ENCODE assay signal across 12 cellular contexts in the genomic region with DNA sequence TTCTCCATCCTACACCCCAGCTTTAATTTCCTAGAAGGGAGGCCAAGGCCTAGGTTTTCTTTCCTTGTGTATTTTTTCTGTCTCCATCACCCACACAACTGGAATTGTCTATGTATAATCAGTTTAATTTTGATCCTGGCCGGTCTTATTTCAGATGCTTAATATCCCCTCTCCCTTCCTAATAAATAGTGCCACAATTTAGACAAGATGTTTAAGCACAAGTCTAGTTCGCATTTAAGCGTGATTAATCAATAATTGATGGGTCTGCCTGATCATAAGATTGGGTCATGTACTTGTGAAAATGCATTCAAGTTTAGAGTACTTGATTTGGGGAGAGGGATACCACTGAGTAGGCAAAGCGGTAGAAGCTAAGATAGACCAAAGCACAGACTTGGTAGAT. TPM values are rescaled to one million over a fixed set of nuclear protein-coding genes. Genes with fewer than 3 reads are reported as not detected.
A peak's percentile ranks its signal among the peaks of the same experiment; 100 is the strongest.
DNase-seq lines count a peak whose midpoint lies in the region; ATAC-seq, FAIRE-seq and TF ChIP-seq lines count a peak whose summit lies in the region.
"Had no signal": no experiment of that assay in that cellular context is flagged by ENCODE, and none has a peak within 500 bp of the region (broad histone marks: within the 10 kb centered on the region; RNA-seq: fewer than 3 reads in every experiment).

No MANE protein-coding gene starts in this region.

- H3K27ac ChIP-seq in right cardiac atrium (ENCODE audit: low read length), result peak overlapping the region; percentile 7
- H3K27ac ChIP-seq in GM12878 (ENCODE audit: control insufficient read depth, insufficient read depth), result no peak overlapping the region; the same call in 1 of the 2 replicates
- H3K27ac ChIP-seq in HepG2 (ENCODE audit: extremely low read length, insufficient read depth, low read length), result no peak overlapping the region

- no peaks in the 10 kb centered on the region for H3K36me3 ChIP-seq in GM12878 (ENCODE audit: control insufficient read depth in 2 of 2, insufficient read depth in 2 of 2, low read length in 1 of 2)
- H3K36me3 ChIP-seq in HepG2 (replicated peaks in 1 of 2; ENCODE audit: control insufficient read depth in 1 of 2, insufficient read depth in 2 of 2, low read length in 2 of 2), result no peaks in the 10 kb centered on the region

- H3K4me1 ChIP-seq in right cardiac atrium (ENCODE audit: control insufficient read depth, insufficient read depth, low read length) (peaks cover 4% of the 10 kb centered on the region), GM12878 (ENCODE audit: control insufficient read depth, insufficient read depth, low read length) (peaks cover 17% of the 10 kb centered on the region), HepG2 (ENCODE audit: insufficient read depth, low read length) (peaks cover 50% of the 10 kb centered on the region)

- H3K4me3 ChIP-seq in right cardiac atrium (ENCODE audit: low read length), result peak overlapping the region; percentile 100
- H3K4me3 ChIP-seq in GM12878, result peak overlapping the region; percentile 99
- H3K4me3 ChIP-seq in HepG2 (replicated peaks in 1 of 3; ENCODE audit: insufficient read depth in 1 of 3, low read depth in 2 of 3, low read length in 3 of 3), result no peak overlapping the region; a peak in 2 of 6 replicates

- in situ Hi-C loops in GM12878 (cut with MboI) (no loop called here), HepG2 (cut with HindIII; ENCODE audit: extremely low pct_ligation_motif_present, low pct_unique_long_range_greater_than_20kb) (no loop called here)

- SMC1A ChIA-PET in GM12878 (lab: Charles Lee; ENCODE audit: uncharacterized antibody, unreplicated experiment), result interaction anchor here (0.9 to 8.3 kb wide), 11 partner anchors 8 to 165 kb away, joined by 3 to 80 read pairs (median 5); no protein-coding TSS in a partner anchor

- RAD21 ChIA-PET in GM12878 (lab: Charles Lee; ENCODE audit: unreplicated experiment), result interaction anchor here (0.6 to 7.3 kb wide), 13 partner anchors 10 to 187 kb away, joined by 3 to 49 read pairs (median 3); no protein-coding TSS in a partner anchor

- H3K4me2 ChIP-seq in GM12878 (ENCODE audit: control insufficient read depth, insufficient read depth) (peak overlapping the region; percentile 64), HepG2 (ENCODE audit: low read depth, low read length) (peak overlapping the region; percentile 91)

- H3K79me2 ChIP-seq in GM12878 (ENCODE audit: control insufficient read depth, insufficient read depth, low read length) (peaks cover 75% of the 10 kb centered on the region), HepG2 (ENCODE audit: insufficient read depth, low read length) (peaks cover 52% of the 10 kb centered on the region)

- BruUV-seq in GM12878 (replicated peaks; lab: Mats Ljungman, UMichigan) (no TSS peak), HepG2 (replicated peaks; lab: Mats Ljungman, UMichigan) (no TSS peak)

- TF ChIP-seq RAD21 in GM12878 (IDR thresholded peaks at IDR 0.05; ENCODE audit: insufficient read depth, low read depth, low read length) (no peak), HepG2 (CRISPR knock-in tag; IDR thresholded peaks at IDR 0.05) (no peak)

- no peak for TF ChIP-seq CTCF in GM12878 (IDR thresholded peaks at IDR 0.05 in 2 of 3, conservative IDR thresholded peaks at IDR 0.05 in 1 of 3; ENCODE audit: control insufficient read depth in 2 of 3, extremely low read depth in 1 of 3, insufficient read depth in 1 of 3, low read depth in 3 of 3, low read length in 3 of 3)
- TF ChIP-seq CTCF in HepG2 (CRISPR knock-in tag; IDR thresholded peaks at IDR 0.05), result no peak

- H3K9me3 ChIP-seq in right cardiac atrium (ENCODE audit: control insufficient read depth, low read length) (no peaks in the 10 kb centered on the region), GM12878 (replicated peaks; ENCODE audit: control insufficient read depth, insufficient read depth, low read length) (no peaks in the 10 kb centered on the region), HepG2 (ENCODE audit: low read length) (no peaks in the 10 kb centered on the region)

- no peak for FAIRE-seq in GM12878 (lab: Jason Lieb, UNC)
- FAIRE-seq in HepG2 (lab: Jason Lieb, UNC), result no peak
- FAIRE-seq: urothelium cell line had no signal

- POLR2A ChIA-PET in GM12878 (lab: Charles Lee), result interaction anchor here (0.6 to 3.6 kb wide), 6 partner anchors 10 to 138 kb away, joined by 3 to 11 read pairs (median 4); no protein-coding TSS in a partner anchor
- POLR2A ChIA-PET in HepG2 (lab: Yijun Ruan, JAX), result no interaction called here

- TF ChIP-seq POLR2A in GM12878 (IDR thresholded peaks at IDR 0.05; ENCODE audit: low read depth, low read length), result no peak
- TF ChIP-seq POLR2A in HepG2 (IDR thresholded peaks at IDR 0.05; ENCODE audit: insufficient read depth in 1 of 2, low read depth in 2 of 2, low read length in 2 of 2), result no peak

- intact Hi-C loops in right cardiac atrium (cut with DNase I) (loop anchor here in 3 of 4 donors (5.0 to 10.0 kb wide), 6 partner anchors 74 to 164 kb away; no protein-coding TSS in a partner anchor), left cardiac atrium (cut with DNase I) (loop anchor here (5.0 to 10.0 kb wide), 3 partner anchors 86 to 164 kb away; no protein-coding TSS in a partner anchor), GM12878 (cut with micrococcal nuclease; ENCODE audit: unreplicated experiment) (loop anchor here (5.0 kb wide), 3 partner anchors 41 to 136 kb away; no protein-coding TSS in a partner anchor), HepG2 (cut with micrococcal nuclease; ENCODE audit: unreplicated experiment) (loop anchor here (5.0 to 10.0 kb wide), 3 partner anchors 116 to 721 kb away; partner anchors contain the start of gene FRAS1)

- 73% methylated on average over 4 of the region's 4 CpGs for WGBS in right cardiac atrium
- 63% methylated on average over 4 of the region's 4 CpGs for WGBS in GM12878 (ENCODE audit: insufficient coverage, insufficient replicate concordance, low lambda C conversion rate, missing lambda C conversion rate)
- WGBS in HepG2 (ENCODE audit: low lambda C conversion rate), result 94% methylated on average over 4 of the region's 4 CpGs

- peak overlapping the region; percentile 31; the same call in 1 of the 2 replicates for H3K9ac ChIP-seq in GM12878 (ENCODE audit: control insufficient read depth, insufficient read depth, low read length)
- H3K9ac ChIP-seq in HepG2 (ENCODE audit: insufficient read depth, low read depth, low read length), result peak overlapping the region; percentile 24

- H4K20me1 ChIP-seq in GM12878 (ENCODE audit: control insufficient read depth, insufficient read depth) (no peaks in the 10 kb centered on the region; the same call in 1 of the 2 replicates), HepG2 (ENCODE audit: insufficient read depth, low read length) (peaks cover 6% of the 10 kb centered on the region)

- no peak overlapping the region for H2AFZ ChIP-seq in GM12878 (ENCODE audit: control insufficient read depth, low read depth, low read length)
- H2AFZ ChIP-seq in HepG2 (ENCODE audit: low read length), result no peak overlapping the region

- TF ChIP-seq EP300 in GM12878 (IDR thresholded peaks at IDR 0.05; ENCODE audit: borderline replicate concordance in 1 of 2, control insufficient read depth in 1 of 2, low read depth in 2 of 2, low read length in 2 of 2) (no peak), HepG2 (IDR thresholded peaks at IDR 0.05; ENCODE audit: low read depth in 2 of 2, low read length in 2 of 2) (no peak), HepG2 (CRISPR knock-in tag; IDR thresholded peaks at IDR 0.05; ENCODE audit: borderline replicate concordance) (no peak)

- ATAC-seq in right cardiac atrium, result no peak
- ATAC-seq in left cardiac atrium, result no peak
- no peak for ATAC-seq in GM12878
- ATAC-seq in HepG2, result no peak
- no peak for ATAC-seq in GM19324 (IDR thresholded peaks at IDR 0.05; ENCODE audit: low FRiP score, unreplicated experiment)
- ATAC-seq in GM21528 (IDR thresholded peaks at IDR 0.05; ENCODE audit: low FRiP score, unreplicated experiment), result no peak

- DNase-seq in right cardiac atrium, result no peak
- no peak for DNase-seq in left cardiac atrium
- DNase-seq in GM12878 (ENCODE audit: low read depth, low spot score), result no peak
- no peak for DNase-seq in HepG2 (ENCODE audit: low spot score)
- no peak for DNase-seq in A172 (ENCODE audit: low spot score)
- DNase-seq in NCI-H2081 (lab: John Stamatoyannopoulos, UW), result no peak
- DNase-seq: activated CD4-positive, alpha-beta T cell treated with anti-CD3 and anti-CD28 coated beads, Interleukin-2, amount 50 U/mL, for 4 hours; naive B cell; NCI-H2171 had no signal

- CTCF ChIA-PET in GM12878 (lab: Yijun Ruan, JAX), result interaction anchor here (0.6 to 6.0 kb wide), 8 partner anchors 22 to 164 kb away, joined by 3 to 24 read pairs (median 3); no protein-coding TSS in a partner anchor
- CTCF ChIA-PET in HepG2 (lab: Yijun Ruan, JAX; ENCODE audit: low intra/inter-chr PET ratio, low total read pairs), result no interaction called here

- H3K27me3 ChIP-seq in right cardiac atrium (ENCODE audit: control insufficient read depth, insufficient read depth) (no peaks in the 10 kb centered on the region), GM12878 (replicated peaks in 1 of 2; ENCODE audit: control insufficient read depth in 2 of 2, insufficient read depth in 2 of 2, low read length in 1 of 2) (no peaks in the 10 kb centered on the region), HepG2 (ENCODE audit: control insufficient read depth in 1 of 2, insufficient read depth in 2 of 2, low read length in 2 of 2) (no peaks in the 10 kb centered on the region; a peak in 1 of 5 replicates)

RNA-seq across cellular contexts. Expression of gene BMP2K, which starts 2.4 kb away (rescaled TPM):
- total RNA-seq in right cardiac atrium (10 to 100 TPM; 43.1 to 62.7 (median 54.6) TPM), left cardiac atrium (10 to 100 TPM; 41.3 to 46.3 TPM), GM12878 (2014; rRNA removed) (36.3 and 41.1 TPM in 2 replicates), GM12878 (2014; rRNA removed; fragmentation: Illumina TruSeq; extraction: Trizol) (36.0 and 36.2 TPM in 2 replicates), GM12878 (2021) (24.9 and 25.6 TPM in 2 replicates), HepG2 (2016; rRNA removed; fragmentation: Illumina TruSeq; extraction: Trizol) (15.2 and 15.4 TPM in 2 replicates)
- polyA plus RNA-seq in right cardiac atrium (12.1 TPM), GM12878 (2011; rRNA removed) (84.6 and 87.0 TPM in 2 replicates), GM12878 (2014; fragmentation: Illumina TruSeq; extraction: Trizol) (27.3 and 35.5 TPM in 2 replicates), GM12878 (2014; fragmentation: Nextera tagmentation; extraction: Ambion mirVana) (1 to 10 TPM; 5.4 to 8.6 TPM), GM12878 (2014; rRNA removed) (18.2 and 24.6 TPM in 2 replicates), GM12878 (2016; fragmentation: Nextera tagmentation; extraction: Ambion mirVana) (10 to 100 TPM in 1 of 2 experiments, 1 to 10 TPM in 1; 3.3 to 11.3 TPM), HepG2 (2011; rRNA removed) (8.4 and 8.6 TPM in 2 replicates)
- total RNA-seq in GM12878 (2013; cell fraction: nucleolus; rRNA removed), result 264 and 275 TPM in 2 replicates
- 2.5 TPM for polyA plus RNA-seq in GM12878 (2011; ENCODE audit: low read depth)
- polyA plus RNA-seq in GM12878 (2011; cell fraction: cytosol; rRNA removed), result 37.7 and 39.0 TPM in 2 replicates
- polyA plus RNA-seq in GM12878 (2011; cell fraction: nucleus; rRNA removed), result 123 and 134 TPM in 2 replicates
- 7.6 and 8.8 TPM in 2 replicates for polyA plus RNA-seq in GM12878 (2012)
- polyA minus RNA-seq in GM12878 (2011; rRNA and poly(A)+ RNA removed), result 131 and 158 TPM in 2 replicates
- polyA minus RNA-seq in GM12878 (2011; cell fraction: cytosol; rRNA and poly(A)+ RNA removed), result 27.3 and 36.6 TPM in 2 replicates
- 180 and 273 TPM in 2 replicates for polyA minus RNA-seq in GM12878 (2011; cell fraction: nucleus; rRNA and poly(A)+ RNA removed)
- 10.8 and 11.6 TPM in 2 replicates for total RNA-seq in HepG2 (2016; cell fraction: cytosol; rRNA removed; fragmentation: Illumina TruSeq; extraction: Trizol; ENCODE audit: low read depth)
- 15.3 and 16.6 TPM in 2 replicates for total RNA-seq in HepG2 (2016; cell fraction: insoluble cytoplasmic fraction; rRNA removed; fragmentation: Illumina TruSeq; extraction: Trizol)
- total RNA-seq in HepG2 (2016; cell fraction: membrane; rRNA removed; fragmentation: Illumina TruSeq; extraction: Trizol), result 13.6 and 14.1 TPM in 2 replicates
- total RNA-seq in HepG2 (2016; cell fraction: nucleus; rRNA removed; fragmentation: Illumina TruSeq; extraction: Trizol), result 24.2 and 28.7 TPM in 2 replicates
- 2.6 and 4.6 TPM in 2 replicates for polyA plus RNA-seq in HepG2 (2011; cell fraction: cytosol; rRNA removed)
- 8.0 and 11.5 TPM in 2 replicates for polyA plus RNA-seq in HepG2 (2011; cell fraction: nucleus; rRNA removed)
- polyA plus RNA-seq in HepG2 (2012), result 5.8 and 6.0 TPM in 2 replicates
- 1.8 and 2.2 TPM in 2 replicates for polyA plus RNA-seq in HepG2 (2016; cell fraction: cytosol; fragmentation: Illumina TruSeq; extraction: Trizol; ENCODE audit: low read depth)
- 13.3 and 15.6 TPM in 2 replicates for polyA plus RNA-seq in HepG2 (2016; cell fraction: insoluble cytoplasmic fraction; fragmentation: Illumina TruSeq; extraction: Trizol; ENCODE audit: low read depth)
- polyA plus RNA-seq in HepG2 (2016; cell fraction: membrane; fragmentation: Illumina TruSeq; extraction: Trizol; ENCODE audit: low read depth), result 5.5 and 6.9 TPM in 2 replicates
- polyA plus RNA-seq in HepG2 (2016; cell fraction: nucleus; fragmentation: Illumina TruSeq; extraction: Trizol; ENCODE audit: insufficient read depth, low read depth), result 13.3 and 15.9 TPM in 2 replicates
- polyA minus RNA-seq in HepG2 (2011; rRNA and poly(A)+ RNA removed; ENCODE audit: low replicate concordance), result 13.4 and 13.5 TPM in 2 replicates
- polyA minus RNA-seq in HepG2 (2011; cell fraction: cytosol; rRNA and poly(A)+ RNA removed), result 6.9 and 8.5 TPM in 2 replicates
- 56.5 and 68.0 TPM in 2 replicates for polyA minus RNA-seq in HepG2 (2011; cell fraction: nucleus; rRNA and poly(A)+ RNA removed)
- total RNA-seq in A172 (2014; rRNA removed; shearing (Covaris generic)), result 16.6 and 19.7 TPM in 2 replicates

Comparison
In these comparisons a context has a peak if more than half of its experiments do, and no peak if none do; other contexts are left out.
1. H3K4me3 ChIP-seq: peak in right cardiac atrium (single experiment) and GM12878 (single experiment); none in HepG2 (0 of 3).